Comparison of ENCODE assay signal across 25 cellular contexts in genomic region chr12:39327965-39328364, GRCh38.
DNase-seq lines count a peak whose midpoint lies in the region; ATAC-seq, FAIRE-seq and TF ChIP-seq lines count a peak whose summit lies in the region.
"Had no signal": no experiment of that assay in that cellular context is flagged by ENCODE, and none has a peak within 500 bp of the region (broad histone marks: within the 10 kb centered on the region; RNA-seq: fewer than 3 reads in every experiment).

No MANE protein-coding gene starts in this region.

- ATAC-seq in Right ventricle myocardium superior (ENCODE audit: poor library complexity) (peak; percentile 57), GM18517 (IDR thresholded peaks at IDR 0.05; ENCODE audit: unreplicated experiment) (no peak)
- ATAC-seq: A549, HCT116 had no signal

- no peak for TF ChIP-seq POLR2A in H54 (IDR thresholded peaks at IDR 0.05; ENCODE audit: low read depth, low read length)

- H3K27me3 ChIP-seq in left ventricle myocardium inferior (ENCODE audit: low read depth) (no peaks in the 10 kb centered on the region), hepatocyte (no peaks in the 10 kb centered on the region)
- H3K27me3 ChIP-seq: BE2C; BLaER1 treated with 17β-estradiol and CSF1 and Interleukin-3, amounts not matched to agents 10 nM and 100 nM had no signal

- H3K4me1 ChIP-seq in left ventricle myocardium inferior (peaks cover 27% of the 10 kb centered on the region), hepatocyte (ENCODE audit: insufficient read depth) (peaks cover 5% of the 10 kb centered on the region)
- H3K4me1 ChIP-seq: A549; BLaER1 treated with 17β-estradiol and CSF1 and Interleukin-3, amounts not matched to agents 10 nM and 100 nM had no signal

- H3K36me3 ChIP-seq in left ventricle myocardium inferior (peaks cover 24% of the 10 kb centered on the region), hepatocyte (replicated peaks; ENCODE audit: insufficient read depth, low read depth) (no peaks in the 10 kb centered on the region)

- DNase-seq in Right ventricle myocardium superior = no peak
- DNase-seq in cardiac septum (ENCODE audit: low spot score) = no peak
- DNase-seq in left ventricle myocardium inferior = no peak
- DNase-seq in hepatocyte (ENCODE audit: low spot score) = peak; percentile 5
- DNase-seq in DMS79 treated with DMSO at 0.1 percent for 48 hours (lab: John Stamatoyannopoulos, UW) = no peak
- DNase-seq in H54 (ENCODE audit: insufficient read length, low spot score) = no peak
- DNase-seq: 8988T; ACHN; AML-193; BE2C; CD4-positive, alpha-beta T cell; CD8-positive, alpha-beta memory T cell; DMS 273 treated with DMSO at 0.1 percent for 48 hours; DMS79; GF-D8; GM23248; H9 had no signal

- no peaks in the 10 kb centered on the region for H3K79me2 ChIP-seq in hepatocyte

- H4K20me1 ChIP-seq in hepatocyte (ENCODE audit: insufficient read depth, poor library complexity, severe bottlenecking) = no peaks in the 10 kb centered on the region
- H4K20me1 ChIP-seq: BLaER1 treated with 17β-estradiol and CSF1 and Interleukin-3, amounts not matched to agents 10 nM and 100 nM had no signal

- H3K9me3 ChIP-seq in left ventricle myocardium inferior (replicated peaks) (no peaks in the 10 kb centered on the region), hepatocyte (ENCODE audit: low read depth) (no peaks in the 10 kb centered on the region)
- H3K9me3 ChIP-seq: A549; BE2C; BLaER1 treated with 17β-estradiol and CSF1 and Interleukin-3, amounts not matched to agents 10 nM and 100 nM had no signal

- H3K27ac ChIP-seq in left ventricle myocardium inferior (replicated peaks) (peak overlapping the region; percentile 54), hepatocyte (no peak overlapping the region)
- H3K27ac ChIP-seq: A549; BLaER1 treated with 17β-estradiol and CSF1 and Interleukin-3, amounts not matched to agents 10 nM and 100 nM; GM23248 had no signal

- WGBS in hepatocyte (ENCODE audit: low lambda C conversion rate, missing lambda C conversion rate) = 73% methylated on average over 6 of the region's 6 CpGs

- FAIRE-seq in H54 (lab: Jason Lieb, UNC) = no peak
- FAIRE-seq: A549, D721Med, GM12891, GM19239, H1 had no signal

- intact Hi-C loops in Right ventricle myocardium superior (cut with DNase I) (no loop called here), cardiac septum (cut with DNase I) (no loop called here), left ventricle myocardium inferior (cut with micrococcal nuclease) (no loop called here)

- H3K4me3 ChIP-seq in left ventricle myocardium inferior (no peak overlapping the region), hepatocyte (no peak overlapping the region)
- H3K4me3 ChIP-seq: A549; BLaER1 treated with 17β-estradiol and CSF1 and Interleukin-3, amounts not matched to agents 10 nM and 100 nM; GM23248 had no signal

- H3K4me2 ChIP-seq in hepatocyte = no peak overlapping the region
- H3K4me2 ChIP-seq: A549; BLaER1 treated with 17β-estradiol and CSF1 and Interleukin-3, amounts not matched to agents 10 nM and 100 nM had no signal

- TF ChIP-seq CTCF in left ventricle myocardium inferior (IDR thresholded peaks at IDR 0.05; ENCODE audit: borderline replicate concordance) (no peak), hepatocyte (IDR thresholded peaks at IDR 0.05; ENCODE audit: poor library complexity) (no peak)

- H3K9me2 ChIP-seq in hepatocyte (replicated peaks; ENCODE audit: insufficient read depth) = no peaks in the 10 kb centered on the region

- no peak overlapping the region for H2AFZ ChIP-seq in hepatocyte
- H2AFZ ChIP-seq: GM23248 had no signal
